Comparison of ENCODE assay signal across 12 cellular contexts in genomic region chr1:16718908-16719533, GRCh38. TPM values are rescaled to one million over a fixed set of nuclear protein-coding genes. Genes with fewer than 3 reads are reported as not detected.
A peak's percentile ranks its signal among the peaks of the same experiment; 100 is the strongest.
DNase-seq lines count a peak whose midpoint lies in the region; ATAC-seq and TF ChIP-seq lines count a peak whose summit lies in the region.
"Had no signal": no experiment of that assay in that cellular context is flagged by ENCODE, and none has a peak within 500 bp of the region (broad histone marks: within the 10 kb centered on the region; RNA-seq: fewer than 3 reads in every experiment).

No MANE protein-coding gene starts in this region.

- H3K27me3 Mint-ChIP-seq in chondrocyte (ENCODE audit: low read depth): peaks cover 12% of the 10 kb centered on the region
- peaks cover 11% of the 10 kb centered on the region for H3K27me3 Mint-ChIP-seq in activated CD8-positive, alpha-beta T cell treated with anti-CD3 and anti-CD28 coated beads, Interleukin-2, amount 10 ng/mL, durations not matched to agents 7 days and 5 days (ENCODE audit: low read depth)

- H3K9me3 Mint-ChIP-seq in chondrocyte (ENCODE audit: low read depth): no peaks in the 10 kb centered on the region
- H3K9me3 Mint-ChIP-seq in activated CD8-positive, alpha-beta T cell treated with anti-CD3 and anti-CD28 coated beads, Interleukin-2, amount 10 ng/mL, durations not matched to agents 7 days and 5 days (ENCODE audit: insufficient read depth): no peaks in the 10 kb centered on the region
- H3K9me3 Mint-ChIP-seq: mesothelial cell of epicardium had no signal

- no peaks in the 10 kb centered on the region for H3K36me3 Mint-ChIP-seq in chondrocyte (ENCODE audit: low read depth)
- no peaks in the 10 kb centered on the region for H3K36me3 Mint-ChIP-seq in activated CD8-positive, alpha-beta T cell treated with anti-CD3 and anti-CD28 coated beads, Interleukin-2, amount 10 ng/mL, durations not matched to agents 7 days and 5 days (ENCODE audit: low read depth)
- H3K36me3 Mint-ChIP-seq: mesothelial cell of epicardium had no signal

- peaks cover 6% of the 10 kb centered on the region for H3K4me1 Mint-ChIP-seq in chondrocyte (ENCODE audit: low read depth)
- no peaks in the 10 kb centered on the region for H3K4me1 Mint-ChIP-seq in activated CD8-positive, alpha-beta T cell treated with anti-CD3 and anti-CD28 coated beads, Interleukin-2, amount 10 ng/mL, durations not matched to agents 7 days and 5 days (ENCODE audit: low read depth)

- in situ Hi-C loops in G401 (cut with HindIII; ENCODE audit: low sequenced_read_pairs): no loop called here

- CTCF ChIA-PET in activated CD8-positive, alpha-beta T cell treated with anti-CD3 and anti-CD28 coated beads, Interleukin-2, amount 10 ng/mL, durations not matched to agents 7 days and 5 days (lab: Charles Lee): no interaction called here

- H3K4me3 Mint-ChIP-seq in chondrocyte (ENCODE audit: unreplicated experiment): no peak overlapping the region
- no peak overlapping the region for H3K4me3 Mint-ChIP-seq in activated CD8-positive, alpha-beta T cell treated with anti-CD3 and anti-CD28 coated beads, Interleukin-2, amount 10 ng/mL, durations not matched to agents 7 days and 5 days
- H3K4me3 Mint-ChIP-seq: mesothelial cell of epicardium had no signal

- no peak overlapping the region for H3K27ac Mint-ChIP-seq in chondrocyte (ENCODE audit: unreplicated experiment)
- no peak overlapping the region for H3K27ac Mint-ChIP-seq in activated CD8-positive, alpha-beta T cell treated with anti-CD3 and anti-CD28 coated beads, Interleukin-2, amount 10 ng/mL, durations not matched to agents 7 days and 5 days
- H3K27ac Mint-ChIP-seq: mesothelial cell of epicardium had no signal

- peak overlapping the region; percentile 5 for H3K4me3 ChIP-seq in GM12875 (ENCODE audit: low read depth, low read length)
- H3K4me3 ChIP-seq: tibial artery had no signal

- ATAC-seq in GM21515 (IDR thresholded peaks at IDR 0.05; ENCODE audit: unreplicated experiment): no peak
- no peak for ATAC-seq in GM19455 (IDR thresholded peaks at IDR 0.05; ENCODE audit: unreplicated experiment)
- no peak for ATAC-seq in activated CD8-positive, alpha-beta T cell treated with anti-CD3 and anti-CD28 coated beads, Interleukin-2, amount 10 ng/mL, durations not matched to agents 7 days and 5 days

- POLR2A ChIA-PET in activated CD8-positive, alpha-beta T cell treated with anti-CD3 and anti-CD28 coated beads, Interleukin-2, amount 10 ng/mL, durations not matched to agents 7 days and 5 days (lab: Charles Lee): no interaction called here

- DNase-seq in Ammon's horn (ENCODE audit: low spot score) (peak; percentile 2), chondrocyte (ENCODE audit: low spot score) (peak; percentile 86), mesenteric fat pad (ENCODE audit: low spot score) (peak; percentile 91), G401 (ENCODE audit: low spot score) (no peak)
- no peak for DNase-seq in activated CD8-positive, alpha-beta T cell treated with anti-CD3 and anti-CD28 coated beads, Interleukin-2, amount 10 ng/mL, durations not matched to agents 7 days and 5 days
- DNase-seq: dermis blood vessel endothelial cell, NCI-H2171 had no signal

- TF ChIP-seq CTCF in GM12875 (IDR thresholded peaks at IDR 0.05; ENCODE audit: borderline replicate concordance, insufficient read depth, low read depth, low read length) (no peak), chondrocyte (IDR thresholded peaks at IDR 0.05) (no peak)

RNA-seq across cellular contexts. Expression of gene RNU1-4, which starts 21.3 kb away (rescaled TPM):
- 1,438 to 1,620 TPM (median 1,579 TPM) in 3 replicates for total RNA-seq in chondrocyte
- total RNA-seq in mesenteric fat pad: 6,165 TPM
- not detected in 2 replicates for total RNA-seq in G401 (2014; rRNA removed; shearing (Covaris generic))
- 1,000 to 10,000 TPM; 1,730 to 2,232 TPM for total RNA-seq in activated CD8-positive, alpha-beta T cell treated with anti-CD3 and anti-CD28 coated beads, Interleukin-2, amount 10 ng/mL, durations not matched to agents 7 days and 5 days

RNA-seq across cellular contexts. Expression of gene RNU1-3, which starts 52.3 kb away (rescaled TPM):
- 1,438 to 1,620 TPM (median 1,579 TPM) in 3 replicates for total RNA-seq in chondrocyte
- 6,165 TPM for total RNA-seq in mesenteric fat pad
- total RNA-seq in G401 (2014; rRNA removed; shearing (Covaris generic)): not detected in 2 replicates
- total RNA-seq in activated CD8-positive, alpha-beta T cell treated with anti-CD3 and anti-CD28 coated beads, Interleukin-2, amount 10 ng/mL, durations not matched to agents 7 days and 5 days: 1,000 to 10,000 TPM; 1,730 to 2,232 TPM

Comparison
In these comparisons a context has a peak if more than half of its experiments do, and no peak if none do; other contexts are left out.
1. DNase-seq: peak in Ammon's horn (single experiment), chondrocyte (single experiment) and mesenteric fat pad (single experiment); none in G401 (single experiment) and activated CD8-positive, alpha-beta T cell treated with anti-CD3 and anti-CD28 coated beads, Interleukin-2, amount 10 ng/mL, durations not matched to agents 7 days and 5 days (single experiment).
2. RNA of gene RNU1-4, which starts 21.3 kb away (total RNA-seq): 6,165 TPM in mesenteric fat pad (single experiment), 1,730 to 2,232 TPM in activated CD8-positive, alpha-beta T cell treated with anti-CD3 and anti-CD28 coated beads, Interleukin-2, amount 10 ng/mL, durations not matched to agents 7 days and 5 days and 1,438 to 1,620 TPM in chondrocyte; not detected in G401; every median in the first group is over 1,000 times any median in the second.
3. RNA of gene RNU1-3, which starts 52.3 kb away (total RNA-seq): 6,165 TPM in mesenteric fat pad (single experiment), 1,730 to 2,232 TPM in activated CD8-positive, alpha-beta T cell treated with anti-CD3 and anti-CD28 coated beads, Interleukin-2, amount 10 ng/mL, durations not matched to agents 7 days and 5 days and 1,438 to 1,620 TPM in chondrocyte; not detected in G401; every median in the first group is over 1,000 times any median in the second.